Comparison of ENCODE assay signal across 1 cellular context in genomic region chr2:234500394-234501006, GRCh38.
TF ChIP-seq lines count a peak whose summit lies in the region.

No MANE protein-coding gene starts in this region.

TF ChIP-seq in WTC11, 78 proteins besides CTCF, POLR2A, EP300 and RAD21 (continued from another document):
- TF ChIP-seq ARID4B (CRISPR knock-in tag; IDR thresholded peaks at IDR 0.05; ENCODE audit: borderline replicate concordance) (no peak), ATF2 (CRISPR knock-in tag; IDR thresholded peaks at IDR 0.05; ENCODE audit: borderline replicate concordance, low read depth) (no peak), ERG (CRISPR knock-in tag; IDR thresholded peaks at IDR 0.05) (no peak)
